ENCODE assay signal across 10 cellular contexts in the genomic region with DNA sequence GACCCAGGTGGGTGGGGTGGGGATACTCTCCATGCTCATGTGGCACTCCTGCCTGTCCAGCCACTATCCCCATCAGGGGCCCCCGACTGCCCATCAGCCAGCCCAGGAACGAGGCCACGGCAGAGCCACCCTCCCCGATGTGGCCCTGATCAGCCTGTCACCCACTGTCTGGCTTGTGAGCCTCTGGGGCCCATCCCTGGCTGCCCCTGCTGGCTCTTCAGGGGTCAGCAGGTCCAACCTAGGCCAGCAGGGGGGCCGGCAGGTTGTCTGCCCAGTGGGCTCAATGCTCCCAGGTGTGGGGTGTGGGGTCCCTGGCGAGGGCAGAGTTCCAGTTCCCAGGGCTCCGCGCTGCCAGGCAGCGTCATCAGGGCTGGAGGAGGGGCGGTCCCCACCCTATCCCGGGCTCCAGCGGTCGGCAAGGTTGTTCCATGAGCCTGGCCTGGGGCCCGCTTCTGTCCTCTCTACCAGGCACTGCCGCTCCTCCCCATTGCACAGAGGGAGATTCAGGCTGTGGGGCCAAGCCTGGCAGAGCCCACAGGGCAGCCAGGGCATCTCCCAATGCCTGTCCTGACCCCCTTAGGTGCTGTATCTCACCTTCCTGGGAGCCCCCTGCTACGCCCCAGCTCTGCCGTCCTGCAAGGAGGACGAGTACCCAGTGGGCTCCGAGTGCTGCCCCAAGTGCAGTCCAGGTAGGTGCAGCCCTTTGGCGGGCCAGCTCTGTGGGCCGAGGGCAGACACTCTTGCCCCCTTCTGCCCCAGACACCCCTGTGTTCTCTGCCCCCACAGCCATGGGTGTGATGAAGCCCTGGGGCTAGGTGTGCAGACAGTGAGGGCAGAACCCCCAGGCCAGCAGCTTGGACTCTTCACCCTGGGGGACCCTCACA. TPM values are rescaled to one million over a fixed set of nuclear protein-coding genes. Genes with fewer than 3 reads are reported as not detected.
A peak's percentile ranks its signal among the peaks of the same experiment; 100 is the strongest.
DNase-seq lines count a peak whose midpoint lies in the region; ATAC-seq, FAIRE-seq and TF ChIP-seq lines count a peak whose summit lies in the region.
"Had no signal": no experiment of that assay in that cellular context is flagged by ENCODE, and none has a peak within 500 bp of the region (broad histone marks: within the 10 kb centered on the region; RNA-seq: fewer than 3 reads in every experiment).

No MANE protein-coding gene starts in this region.

- peaks cover 21% of the 10 kb centered on the region for H3K79me2 ChIP-seq in MM.1S (ENCODE audit: low read length)

- H3K9ac ChIP-seq in MM.1S (ENCODE audit: low read length) (peak overlapping the region; percentile 92), endocrine pancreas (ENCODE audit: control insufficient read depth, insufficient read depth, low read length) (peak overlapping the region; percentile 82)

- H3K9me3 Mint-ChIP-seq in CD4-positive, alpha-beta memory T cell, result no peaks in the 10 kb centered on the region
- H3K9me3 Mint-ChIP-seq: nephron had no signal

- ATAC-seq in pancreas, result peak; percentile 8 to 21 (median 14)
- no peak for ATAC-seq in HG02870 (IDR thresholded peaks at IDR 0.05; ENCODE audit: unreplicated experiment)
- ATAC-seq in HG02588 (IDR thresholded peaks at IDR 0.05; ENCODE audit: unreplicated experiment), result no peak

- H3K36me3 Mint-ChIP-seq in CD4-positive, alpha-beta memory T cell, result peaks cover 4 to 29% of the 10 kb centered on the region in 2 donors

- peak overlapping the region; percentile 92 for H3K4me2 ChIP-seq in MM.1S (ENCODE audit: low read depth, low read length)

- FAIRE-seq in pancreas (lab: Jason Lieb, UNC), result no peak

- H3F3A ChIP-seq in MM.1S (ENCODE audit: insufficient read depth, low read length), result no peaks in the 10 kb centered on the region

- peak overlapping the region; percentile 98 for H3K27ac ChIP-seq in CD4-positive, alpha-beta memory T cell (ENCODE audit: low read depth, low read length)
- H3K27ac ChIP-seq in MM.1S (ENCODE audit: low read length), result peak overlapping the region; percentile 85; the same call in 1 of the 2 replicates
- H3K27ac ChIP-seq in pancreas, result peak overlapping the region; percentile 37 to 85 (median 82)

- 52 to 71% methylated on average over 18 to 21 of the region's 21 CpGs for WGBS in pancreas, 2 donors

- peaks cover 23% of the 10 kb centered on the region for H3K36me3 ChIP-seq in CD4-positive, alpha-beta memory T cell (ENCODE audit: insufficient read depth, low read length)
- no peaks in the 10 kb centered on the region for H3K36me3 ChIP-seq in MM.1S (replicated peaks; ENCODE audit: insufficient read depth, low read length)
- no peaks in the 10 kb centered on the region for H3K36me3 ChIP-seq in endocrine pancreas (ENCODE audit: control insufficient read depth, insufficient read depth, low read length)
- H3K36me3 ChIP-seq in pancreas, result no peaks in the 10 kb centered on the region

- H3K4me1 ChIP-seq in CD4-positive, alpha-beta memory T cell (ENCODE audit: insufficient read depth, low read length), result peaks cover 43% of the 10 kb centered on the region
- H3K4me1 ChIP-seq in MM.1S (ENCODE audit: low read length) (peaks cover 14% of the 10 kb centered on the region), endocrine pancreas (ENCODE audit: control insufficient read depth, insufficient read depth, low read length) (no peaks in the 10 kb centered on the region), pancreas (peaks cover 0 to 4% (median 0%) of the 10 kb centered on the region in 3 donors)

- H3K9me3 ChIP-seq in CD4-positive, alpha-beta memory T cell (ENCODE audit: control insufficient read depth in 1 of 2, low read length in 2 of 2), result no peaks in the 10 kb centered on the region
- no peaks in the 10 kb centered on the region for H3K9me3 ChIP-seq in MM.1S (replicated peaks; ENCODE audit: insufficient read depth, low read length)
- no peaks in the 10 kb centered on the region for H3K9me3 ChIP-seq in endocrine pancreas (ENCODE audit: control insufficient read depth, low read length)
- no peaks in the 10 kb centered on the region for H3K9me3 ChIP-seq in pancreas

- intact Hi-C loops in CD4-positive, alpha-beta memory T cell (cut with micrococcal nuclease), result loop anchor here (2.0 kb wide), 1 partner anchor 21 kb away; no protein-coding TSS in a partner anchor
- intact Hi-C loops in pancreas (cut with DNase I), result no loop called here

- peak overlapping the region; percentile 95 to 98 for H3K4me3 ChIP-seq in CD4-positive, alpha-beta memory T cell (ENCODE audit: low read length in 2 of 2)
- H3K4me3 ChIP-seq in MM.1S (ENCODE audit: low read length) (peak overlapping the region; percentile 93), endocrine pancreas (ENCODE audit: control insufficient read depth, insufficient read depth, low read length) (no peak overlapping the region), pancreas (peak overlapping the region; percentile 41 to 70 (median 54))

- no peaks in the 10 kb centered on the region for H3K27me3 Mint-ChIP-seq in CD4-positive, alpha-beta memory T cell

- peak overlapping the region; percentile 92 to 99 (median 96) for H3K4me3 Mint-ChIP-seq in CD4-positive, alpha-beta memory T cell

- CTCF ChIA-PET in CD4-positive, alpha-beta memory T cell (lab: Charles Lee; ENCODE audit: partially characterized antibody), result interaction anchor here (1.7 to 4.6 kb wide), 4 partner anchors 10 to 142 kb away, joined by 7 to 37 read pairs (median 15); partner anchors contain the start of gene PRXL2B

- H3K27me3 ChIP-seq in CD4-positive, alpha-beta memory T cell (ENCODE audit: insufficient read depth, low read length), result no peaks in the 10 kb centered on the region
- H3K27me3 ChIP-seq in MM.1S (replicated peaks; ENCODE audit: insufficient read depth, low read length), result no peaks in the 10 kb centered on the region
- H3K27me3 ChIP-seq in endocrine pancreas (ENCODE audit: control insufficient read depth, insufficient read depth, low read length), result no peaks in the 10 kb centered on the region
- no peaks in the 10 kb centered on the region for H3K27me3 ChIP-seq in pancreas

- H3K27ac Mint-ChIP-seq in CD4-positive, alpha-beta memory T cell, result peak overlapping the region; percentile 95 to 100 (median 98)

- no peaks in the 10 kb centered on the region for H3K9me2 ChIP-seq in MM.1S (replicated peaks; ENCODE audit: insufficient read depth, low read length)

- peaks cover 9 to 47% (median 31%) of the 10 kb centered on the region in 4 donors for H3K4me1 Mint-ChIP-seq in CD4-positive, alpha-beta memory T cell

- peak in 1 of 5 donors; percentile 29 for DNase-seq in CD4-positive, alpha-beta memory T cell
- DNase-seq in MM.1S (no peak), pancreas (peak in 3 of 6 donors; percentile 51 to 83 (median 61)), NCI-H524 treated with DMSO at 0.1 percent for 48 hours (lab: John Stamatoyannopoulos, UW) (no peak), NCI-H2081 (lab: John Stamatoyannopoulos, UW) (no peak)
- DNase-seq: SIG-M5 had no signal

- POLR2A ChIA-PET in CD4-positive, alpha-beta memory T cell (lab: Charles Lee; ENCODE audit: partially characterized antibody), result interaction anchor here (1.4 to 11.5 kb wide), 7 partner anchors 11 to 230 kb away, joined by 3 to 180 read pairs (median 36); partner anchors contain the start of genes MORN1, PEX10, PRXL2B and RER1

- TF ChIP-seq CTCF in MM.1S (IDR thresholded peaks at IDR 0.05; ENCODE audit: low read length) (peak; percentile 15; the same call in 1 of the 2 replicates), pancreas (IDR thresholded peaks at IDR 0.05) (no peak)

- peak overlapping the region; percentile 37; the same call in 1 of the 2 replicates for H2AFZ ChIP-seq in MM.1S (ENCODE audit: low read length)

- H4K20me1 ChIP-seq in MM.1S (ENCODE audit: insufficient read depth, low read length), result no peaks in the 10 kb centered on the region

RNA-seq across cellular contexts. Expression of gene TNFRSF14, which starts 1.2 kb away (rescaled TPM):
- total RNA-seq in CD4-positive, alpha-beta memory T cell, result 100 to 1,000 TPM; 170 to 173 TPM
- 10 to 100 TPM; 59.6 to 66.1 TPM for polyA plus RNA-seq in CD4-positive, alpha-beta memory T cell
- 10 to 100 TPM; 10.3 to 37.2 (median 19.0) TPM for total RNA-seq in pancreas
- 100 to 1,000 TPM; 120 to 124 TPM for polyA plus RNA-seq in pancreas

RNA-seq across cellular contexts. Expression of gene HES5, which starts 27.3 kb away (rescaled TPM):
- not detected for total RNA-seq in CD4-positive, alpha-beta memory T cell
- not detected for polyA plus RNA-seq in CD4-positive, alpha-beta memory T cell
- under 1 TPM in 3 of 6 donors, not detected in 3; 0.12 to 0.25 (median 0.19) TPM for total RNA-seq in pancreas
- under 1 TPM in 1 of 2 donors, not detected in 1; 0.07 TPM for polyA plus RNA-seq in pancreas

RNA-seq across cellular contexts. Expression of gene PRXL2B, which starts 29.2 kb away (rescaled TPM):
- 10 to 100 TPM; 26.5 to 27.2 TPM for total RNA-seq in CD4-positive, alpha-beta memory T cell
- 10 to 100 TPM; 21.4 to 23.5 TPM for polyA plus RNA-seq in CD4-positive, alpha-beta memory T cell
- 10 to 100 TPM in 4 of 6 donors, 1 to 10 TPM in 2; 3.3 to 16.4 (median 10.8) TPM for total RNA-seq in pancreas
- 10 to 100 TPM; 12.1 to 13.4 TPM for polyA plus RNA-seq in pancreas

RNA-seq across cellular contexts. Expression of gene PANK4, which starts 31.0 kb away (rescaled TPM):
- 10 to 100 TPM; 88.9 to 93.7 TPM for total RNA-seq in CD4-positive, alpha-beta memory T cell
- polyA plus RNA-seq in CD4-positive, alpha-beta memory T cell, result 10 to 100 TPM; 10.6 to 24.4 TPM
- 10 to 100 TPM in 2 of 6 donors, 1 to 10 TPM in 4; 9.7 to 17.1 (median 10.0) TPM for total RNA-seq in pancreas
- polyA plus RNA-seq in pancreas, result 10 to 100 TPM; 20.7 to 26.4 TPM

Comparison
In these comparisons a context has a peak if more than half of its experiments do, and no peak if none do; other contexts are left out.
1. ATAC-seq: peak in pancreas (4 of 4); none in HG02870 (single experiment) and HG02588 (single experiment).
2. RNA of gene TNFRSF14, which starts 1.2 kb away (total RNA-seq): 170 to 173 TPM in CD4-positive, alpha-beta memory T cell; 10.3 to 37.2 TPM in pancreas; every median in the first group is over 4 times any median in the second.
3. Peak in every context shown above with its lines, with median percentiles within 50 percentile points of each other: H3K27ac ChIP-seq.